15 cellular contexts compared by ENCODE assay signal in genomic region chr20:39358052-39358451, GRCh38.
A peak's percentile ranks its signal among the peaks of the same experiment; 100 is the strongest.
DNase-seq lines count a peak whose midpoint lies in the region; ATAC-seq and TF ChIP-seq lines count a peak whose summit lies in the region.
"Had no signal": no experiment of that assay in that cellular context is flagged by ENCODE, and none has a peak within 500 bp of the region (broad histone marks: within the 10 kb centered on the region; RNA-seq: fewer than 3 reads in every experiment).

No MANE protein-coding gene starts in this region.

- H3K36me3 Mint-ChIP-seq in activated T-helper 1 cell treated with anti-CD3 and anti-CD28 coated beads, Interleukin-12 subunit alpha, Interleukin-12 subunit beta, Interleukin-2, Interleukin-4 antibody, amounts not matched to agents 30 ng/mL and 10 ng/mL and 1 ng/mL, durations not matched to agents 14 hours and 24 hours and 36 hours (ENCODE audit: low read depth): no peaks in the 10 kb centered on the region
- H3K36me3 Mint-ChIP-seq in activated naive CD4-positive, alpha-beta T cell treated with anti-CD3 and anti-CD28 coated beads, Interleukin-2, amount 10 ng/mL, durations not matched to agents 7 days and 5 days: no peaks in the 10 kb centered on the region

- peak overlapping the region in 3 of 10 donors; percentile 31 to 57 (median 33) for H3K27ac ChIP-seq in heart right ventricle
- no peak overlapping the region for H3K27ac ChIP-seq in upper lobe of right lung
- no peak overlapping the region for H3K27ac ChIP-seq in breast epithelium
- H3K27ac ChIP-seq: HL-60 had no signal

- TF ChIP-seq POLR2A in breast epithelium (IDR thresholded peaks at IDR 0.05): no peak

- TF ChIP-seq CTCF in heart right ventricle (IDR thresholded peaks at IDR 0.05) (no peak), upper lobe of right lung (IDR thresholded peaks at IDR 0.05) (no peak), breast epithelium (IDR thresholded peaks at IDR 0.05) (no peak)

- DNase-seq in Right ventricle myocardium superior (no peak), cardiac septum (ENCODE audit: low spot score) (no peak), heart right ventricle (peak in 1 of 2 donors; percentile 9), upper lobe of right lung (no peak), breast epithelium (ENCODE audit: low spot score in 2 of 2) (no peak)
- DNase-seq in activated T-helper 1 cell treated with anti-CD3 and anti-CD28 coated beads, Interleukin-12 subunit alpha, Interleukin-12 subunit beta, Interleukin-2, Interleukin-4 antibody, amounts not matched to agents 30 ng/mL and 10 ng/mL and 1 ng/mL, durations not matched to agents 14 hours and 24 hours and 36 hours (ENCODE audit: low spot score): no peak
- DNase-seq in activated naive CD4-positive, alpha-beta T cell treated with anti-CD3 and anti-CD28 coated beads, Interleukin-2, amount 10 ng/mL, durations not matched to agents 7 days and 5 days: no peak
- DNase-seq: DMS53, endodermal cell, H7, MG63, SIG-M5 had no signal

- H3K4me1 ChIP-seq in heart right ventricle (peaks cover 0 to 6% (median 0%) of the 10 kb centered on the region in 9 donors), upper lobe of right lung (peaks cover 5% of the 10 kb centered on the region), breast epithelium (no peaks in the 10 kb centered on the region)

- H3K4me3 Mint-ChIP-seq in activated T-helper 1 cell treated with anti-CD3 and anti-CD28 coated beads, Interleukin-12 subunit alpha, Interleukin-12 subunit beta, Interleukin-2, Interleukin-4 antibody, amounts not matched to agents 30 ng/mL and 10 ng/mL and 1 ng/mL, durations not matched to agents 14 hours and 24 hours and 36 hours: no peak overlapping the region
- H3K4me3 Mint-ChIP-seq in activated naive CD4-positive, alpha-beta T cell treated with anti-CD3 and anti-CD28 coated beads, Interleukin-2, amount 10 ng/mL, durations not matched to agents 7 days and 5 days: no peak overlapping the region
- H3K4me3 Mint-ChIP-seq: endodermal cell had no signal

- H3K9me3 ChIP-seq in heart right ventricle (no peaks in the 10 kb centered on the region), upper lobe of right lung (no peaks in the 10 kb centered on the region), breast epithelium (no peaks in the 10 kb centered on the region)
- H3K9me3 ChIP-seq: MG63, thoracic aorta had no signal

- H3K27ac Mint-ChIP-seq in activated T-helper 1 cell treated with anti-CD3 and anti-CD28 coated beads, Interleukin-12 subunit alpha, Interleukin-12 subunit beta, Interleukin-2, Interleukin-4 antibody, amounts not matched to agents 30 ng/mL and 10 ng/mL and 1 ng/mL, durations not matched to agents 14 hours and 24 hours and 36 hours: no peak overlapping the region
- H3K27ac Mint-ChIP-seq in activated naive CD4-positive, alpha-beta T cell treated with anti-CD3 and anti-CD28 coated beads, Interleukin-2, amount 10 ng/mL, durations not matched to agents 7 days and 5 days: no peak overlapping the region
- H3K27ac Mint-ChIP-seq: endodermal cell had no signal

- intact Hi-C loops in Right ventricle myocardium superior (cut with DNase I): no loop called here
- intact Hi-C loops in cardiac septum (cut with DNase I): no loop called here
- intact Hi-C loops in heart right ventricle (cut with DNase I): no loop called here
- intact Hi-C loops in upper lobe of right lung (cut with DNase I): no loop called here
- intact Hi-C loops in breast epithelium (cut with DNase I; ENCODE audit: low total_unique reads): no loop called here
- intact Hi-C loops in activated T-helper 1 cell treated with anti-CD3 and anti-CD28 coated beads, Interleukin-12 subunit alpha, Interleukin-12 subunit beta, Interleukin-2, Interleukin-4 antibody, amounts not matched to agents 30 ng/mL and 10 ng/mL and 1 ng/mL, durations not matched to agents 14 hours and 24 hours and 36 hours (cut with micrococcal nuclease): no loop called here

- H3K27me3 ChIP-seq in heart right ventricle (no peaks in the 10 kb centered on the region), upper lobe of right lung (no peaks in the 10 kb centered on the region), breast epithelium (no peaks in the 10 kb centered on the region)

- no peaks in the 10 kb centered on the region for H3K27me3 Mint-ChIP-seq in activated T-helper 1 cell treated with anti-CD3 and anti-CD28 coated beads, Interleukin-12 subunit alpha, Interleukin-12 subunit beta, Interleukin-2, Interleukin-4 antibody, amounts not matched to agents 30 ng/mL and 10 ng/mL and 1 ng/mL, durations not matched to agents 14 hours and 24 hours and 36 hours (ENCODE audit: insufficient read depth)
- H3K27me3 Mint-ChIP-seq in activated naive CD4-positive, alpha-beta T cell treated with anti-CD3 and anti-CD28 coated beads, Interleukin-2, amount 10 ng/mL, durations not matched to agents 7 days and 5 days: no peaks in the 10 kb centered on the region

- H3K4me1 Mint-ChIP-seq in activated T-helper 1 cell treated with anti-CD3 and anti-CD28 coated beads, Interleukin-12 subunit alpha, Interleukin-12 subunit beta, Interleukin-2, Interleukin-4 antibody, amounts not matched to agents 30 ng/mL and 10 ng/mL and 1 ng/mL, durations not matched to agents 14 hours and 24 hours and 36 hours (ENCODE audit: low read depth): no peaks in the 10 kb centered on the region
- no peaks in the 10 kb centered on the region for H3K4me1 Mint-ChIP-seq in activated naive CD4-positive, alpha-beta T cell treated with anti-CD3 and anti-CD28 coated beads, Interleukin-2, amount 10 ng/mL, durations not matched to agents 7 days and 5 days

- no peaks in the 10 kb centered on the region for H3K9me3 Mint-ChIP-seq in activated T-helper 1 cell treated with anti-CD3 and anti-CD28 coated beads, Interleukin-12 subunit alpha, Interleukin-12 subunit beta, Interleukin-2, Interleukin-4 antibody, amounts not matched to agents 30 ng/mL and 10 ng/mL and 1 ng/mL, durations not matched to agents 14 hours and 24 hours and 36 hours
- H3K9me3 Mint-ChIP-seq in activated naive CD4-positive, alpha-beta T cell treated with anti-CD3 and anti-CD28 coated beads, Interleukin-2, amount 10 ng/mL, durations not matched to agents 7 days and 5 days: no peaks in the 10 kb centered on the region
- H3K9me3 Mint-ChIP-seq: endodermal cell had no signal

- WGBS in heart right ventricle, 2 donors: 69 to 89% methylated on average over 1 of the region's 1 CpG

- CTCF ChIA-PET in activated naive CD4-positive, alpha-beta T cell treated with anti-CD3 and anti-CD28 coated beads, Interleukin-2, amount 10 ng/mL, durations not matched to agents 7 days and 5 days (lab: Charles Lee): no interaction called here

- no peak overlapping the region for H3K4me3 ChIP-seq in heart right ventricle
- H3K4me3 ChIP-seq in upper lobe of right lung: no peak overlapping the region
- no peak overlapping the region for H3K4me3 ChIP-seq in breast epithelium
- H3K4me3 ChIP-seq: MG63, thoracic aorta had no signal

- H3K36me3 ChIP-seq in heart right ventricle (no peaks in the 10 kb centered on the region), upper lobe of right lung (no peaks in the 10 kb centered on the region), breast epithelium (no peaks in the 10 kb centered on the region)
- H3K36me3 ChIP-seq: MG63, thoracic aorta had no signal

- ATAC-seq in Right ventricle myocardium superior (ENCODE audit: poor library complexity): peak; percentile 79
- peak; percentile 52 for ATAC-seq in HG03442 (IDR thresholded peaks at IDR 0.05; ENCODE audit: unreplicated experiment)
- ATAC-seq in heart right ventricle: peak in 7 of 8 donors; percentile 58 to 90 (median 79)
- ATAC-seq in upper lobe of right lung: peak; percentile 72
